8 cellular contexts compared by ENCODE assay signal in the genomic region with DNA sequence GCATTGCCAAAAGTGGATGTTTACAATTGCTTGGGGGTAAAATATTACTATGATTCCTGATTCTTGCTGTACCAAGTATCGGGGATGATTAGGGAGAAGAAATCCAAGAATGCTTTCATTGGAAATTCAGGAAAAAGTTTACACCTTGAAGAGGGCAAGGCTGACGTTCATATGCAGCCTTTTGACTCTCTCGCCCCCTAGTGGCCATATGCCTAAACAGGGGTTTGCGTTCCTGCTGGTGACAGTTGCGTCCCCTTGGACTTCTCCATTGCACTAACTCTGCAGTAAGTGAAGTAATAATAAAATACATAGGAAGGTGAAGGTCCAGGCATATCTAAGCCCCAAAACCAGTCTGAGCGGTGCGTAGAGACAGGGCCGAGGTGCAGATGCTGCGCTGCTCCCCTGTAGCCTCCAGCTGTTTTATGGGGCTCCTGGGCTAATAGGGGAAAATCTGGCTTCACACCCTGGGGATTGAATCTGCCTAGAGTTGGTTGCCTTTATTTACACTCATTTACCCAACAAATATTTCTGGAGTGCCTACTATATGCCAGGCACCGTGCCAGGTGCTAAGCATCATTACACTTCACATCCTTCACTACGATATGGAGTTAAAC. TPM values are rescaled to one million over a fixed set of nuclear protein-coding genes. Genes with fewer than 3 reads are reported as not detected.
DNase-seq lines count a peak whose midpoint lies in the region; ATAC-seq lines count a peak whose summit lies in the region.

No MANE protein-coding gene starts in this region.

- DNase-seq in AG08396 (ENCODE audit: low spot score) (peak; percentile 77), NCI-H526 (lab: John Stamatoyannopoulos, UW) (peak; percentile 35 to 82), epidermal melanocyte (ENCODE audit: insufficient read length, low spot score) (peak; percentile 73), myocyte (ENCODE audit: low read depth) (peak; percentile 73)
- DNase-seq in activated CD8-positive, alpha-beta memory T cell treated with anti-CD3 and anti-CD28 coated beads for 48 hours (ENCODE audit: low read depth in 2 of 3, low spot score in 2 of 3), result peak in 2 of 3 experiments; percentile 27 to 29
- DNase-seq in stimulated activated naive CD4-positive, alpha-beta T cell (lab: John Stamatoyannopoulos, UW), result peak; percentile 18 to 51 (median 29)

- ATAC-seq in GM18508 (IDR thresholded peaks at IDR 0.05; ENCODE audit: insufficient read depth, unreplicated experiment) (peak; percentile 83), HG03097 (IDR thresholded peaks at IDR 0.05; ENCODE audit: low FRiP score, unreplicated experiment) (peak; percentile 67)

RNA-seq across cellular contexts. Expression of a gene that starts 12.4 kb away (rescaled TPM):
- 10.2 and 13.2 TPM in 2 replicates for total RNA-seq in myocyte
- 16.2 TPM for polyA plus RNA-seq in myocyte (2012)

Comparison
In these comparisons a context has a peak if more than half of its experiments do, and no peak if none do; other contexts are left out.
1. Peak in every context shown above with its lines: DNase-seq and ATAC-seq.